ENCODE assay signal across 11 cellular contexts in the genomic region with DNA sequence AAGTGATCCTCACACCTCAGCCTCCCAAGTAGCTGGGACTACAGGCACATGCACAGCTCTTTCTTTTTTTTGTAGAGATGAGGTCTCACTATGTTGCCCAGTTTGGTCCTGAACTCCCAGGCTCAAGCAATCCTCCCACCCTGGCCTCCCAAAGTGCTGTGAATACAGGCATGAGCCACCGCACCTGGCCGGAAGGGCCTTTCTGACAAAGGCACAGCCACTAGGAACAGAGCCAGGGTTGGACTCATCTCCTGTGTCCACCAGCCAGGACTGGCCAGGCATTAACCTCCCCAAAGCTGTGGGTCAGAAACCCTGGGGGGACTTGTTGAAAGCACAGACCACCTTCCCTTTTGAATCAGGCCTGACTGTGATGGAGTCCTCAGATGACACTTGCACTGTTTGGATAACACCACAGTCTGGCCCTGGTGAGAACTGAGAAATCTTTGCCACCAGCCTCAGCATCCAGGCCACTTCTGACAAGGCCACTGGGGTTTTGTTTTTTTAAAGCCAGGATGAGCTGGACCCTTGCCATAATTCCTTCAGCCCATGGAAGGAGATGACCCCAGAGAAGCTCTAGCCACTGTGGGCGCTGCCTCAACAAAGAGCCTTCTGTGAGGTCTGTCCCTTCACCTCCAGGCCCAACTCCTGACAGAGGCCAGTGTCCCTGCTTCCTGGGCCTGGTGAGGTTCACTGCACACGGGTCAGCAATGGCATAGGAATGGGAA. TPM values are rescaled to one million over a fixed set of nuclear protein-coding genes. Genes with fewer than 3 reads are reported as not detected.
A peak's percentile ranks its signal among the peaks of the same experiment; 100 is the strongest.
DNase-seq lines count a peak whose midpoint lies in the region; ATAC-seq, FAIRE-seq and TF ChIP-seq lines count a peak whose summit lies in the region.
"Had no signal": no experiment of that assay in that cellular context is flagged by ENCODE, and none has a peak within 500 bp of the region (broad histone marks: within the 10 kb centered on the region; RNA-seq: fewer than 3 reads in every experiment).

No MANE protein-coding gene starts in this region.

- peaks cover 12% of the 10 kb centered on the region; the same call in 1 of the 2 replicates for H4K20me1 ChIP-seq in SU-DHL-6 (ENCODE audit: low read depth, low read length)

- H3K36me3 Mint-ChIP-seq in activated CD8-positive, alpha-beta memory T cell treated with anti-CD3 and anti-CD28 coated beads, Interleukin-2, amount 10 ng/mL, durations not matched to agents 7 days and 5 days = peaks cover 20% of the 10 kb centered on the region
- H3K36me3 Mint-ChIP-seq in stimulated activated effector memory CD8-positive, alpha-beta T cell treated with anti-CD3 and anti-CD28 coated beads, Interleukin-12 subunit alpha, Interleukin-12 subunit beta, amount 100 ng/mL, for 72 hours = peaks cover 49% of the 10 kb centered on the region
- peaks cover 4% of the 10 kb centered on the region for H3K36me3 Mint-ChIP-seq in glutamatergic neuron (ENCODE audit: unreplicated experiment)

- H3K27me3 ChIP-seq in SU-DHL-6 (ENCODE audit: low read length) = no peaks in the 10 kb centered on the region

- 0 out of 2 replicates have a peak overlapping the region, but pooled peaks have one; percentile 5 for H3K27ac ChIP-seq in SU-DHL-6 (ENCODE audit: low read depth, low read length)

- H3F3A ChIP-seq in SU-DHL-6 (ENCODE audit: insufficient read depth) = 0 out of 2 replicates have a peak, but pooled peaks cover 3% of the 10 kb centered on the region

- H3K4me3 ChIP-seq in SU-DHL-6 (ENCODE audit: insufficient read depth, low read length, poor library complexity, severe bottlenecking) (no peak overlapping the region), fibroblast of mammary gland (ENCODE audit: control insufficient read depth, low read depth, low read length) (no peak overlapping the region)

- no peaks in the 10 kb centered on the region for H3K9me2 ChIP-seq in SU-DHL-6 (replicated peaks; ENCODE audit: insufficient read depth, low read length)

- no peak for FAIRE-seq in urothelium cell line (lab: Jason Lieb, UNC)

- H3K9me3 ChIP-seq in SU-DHL-6 (ENCODE audit: insufficient read depth, low read length) = no peaks in the 10 kb centered on the region

- peak overlapping the region; percentile 11 for H3K4me2 ChIP-seq in SU-DHL-6 (ENCODE audit: low read depth, low read length, poor library complexity, severe bottlenecking)

- peaks cover 60% of the 10 kb centered on the region for H3K4me1 Mint-ChIP-seq in activated CD8-positive, alpha-beta memory T cell treated with anti-CD3 and anti-CD28 coated beads, Interleukin-2, amount 10 ng/mL, durations not matched to agents 7 days and 5 days
- H3K4me1 Mint-ChIP-seq in stimulated activated effector memory CD8-positive, alpha-beta T cell treated with anti-CD3 and anti-CD28 coated beads, Interleukin-12 subunit alpha, Interleukin-12 subunit beta, amount 100 ng/mL, for 72 hours = peaks cover 45% of the 10 kb centered on the region
- H3K4me1 Mint-ChIP-seq in glutamatergic neuron (ENCODE audit: low read depth, unreplicated experiment) = peaks cover 13% of the 10 kb centered on the region

- H3K9me3 Mint-ChIP-seq in activated CD8-positive, alpha-beta memory T cell treated with anti-CD3 and anti-CD28 coated beads, Interleukin-2, amount 10 ng/mL, durations not matched to agents 7 days and 5 days (ENCODE audit: low read depth) = no peaks in the 10 kb centered on the region
- H3K9me3 Mint-ChIP-seq in stimulated activated effector memory CD8-positive, alpha-beta T cell treated with anti-CD3 and anti-CD28 coated beads, Interleukin-12 subunit alpha, Interleukin-12 subunit beta, amount 100 ng/mL, for 72 hours = no peaks in the 10 kb centered on the region
- peaks cover 9% of the 10 kb centered on the region for H3K9me3 Mint-ChIP-seq in glutamatergic neuron (ENCODE audit: unreplicated experiment)

- no peak for TF ChIP-seq CTCF in SU-DHL-6 (IDR thresholded peaks at IDR 0.05; ENCODE audit: insufficient read depth, low read length, poor library complexity, severe bottlenecking)
- TF ChIP-seq CTCF in fibroblast of mammary gland (conservative IDR thresholded peaks at IDR 0.05; ENCODE audit: control insufficient read depth, insufficient read depth, low read depth, low read length) = no peak
- no peak for TF ChIP-seq CTCF in glutamatergic neuron (IDR thresholded peaks at IDR 0.05; ENCODE audit: partially characterized antibody, unreplicated experiment)

- H3K79me2 ChIP-seq in SU-DHL-6 (ENCODE audit: insufficient read depth, low read length) = peaks cover 96% of the 10 kb centered on the region

- H3K9ac ChIP-seq in SU-DHL-6 (ENCODE audit: low read length) = no peak overlapping the region

- no peak for DNase-seq in activated CD8-positive, alpha-beta memory T cell treated with anti-CD3 and anti-CD28 coated beads, Interleukin-2, amount 10 ng/mL, durations not matched to agents 7 days and 5 days
- no peak for DNase-seq in activated CD8-positive, alpha-beta memory T cell treated with anti-CD3 and anti-CD28 coated beads for 24 hours
- DNase-seq in fibroblast of mammary gland (ENCODE audit: low read depth) (peak; percentile 29), urothelium cell line (ENCODE audit: low spot score) (no peak), OCI-M2 (lab: John Stamatoyannopoulos, UW; ENCODE audit: unreplicated experiment) (no peak), glutamatergic neuron (no peak)
- DNase-seq in stimulated activated effector memory CD8-positive, alpha-beta T cell treated with anti-CD3 and anti-CD28 coated beads, Interleukin-12 subunit alpha, Interleukin-12 subunit beta, amount 100 ng/mL, for 72 hours (ENCODE audit: low spot score in 2 of 2) = no peak
- DNase-seq: effector CD4-positive, alpha-beta T cell; NCI-H146; SHP77 treated with DMSO at 0.1 percent for 48 hours had no signal

- H3K27me3 Mint-ChIP-seq in activated CD8-positive, alpha-beta memory T cell treated with anti-CD3 and anti-CD28 coated beads, Interleukin-2, amount 10 ng/mL, durations not matched to agents 7 days and 5 days = no peaks in the 10 kb centered on the region
- H3K27me3 Mint-ChIP-seq in glutamatergic neuron (ENCODE audit: unreplicated experiment) = peaks cover 4% of the 10 kb centered on the region

- H3K27ac Mint-ChIP-seq in activated CD8-positive, alpha-beta memory T cell treated with anti-CD3 and anti-CD28 coated beads, Interleukin-2, amount 10 ng/mL, durations not matched to agents 7 days and 5 days = peak overlapping the region; percentile 43
- peak overlapping the region; percentile 54 for H3K27ac Mint-ChIP-seq in stimulated activated effector memory CD8-positive, alpha-beta T cell treated with anti-CD3 and anti-CD28 coated beads, Interleukin-12 subunit alpha, Interleukin-12 subunit beta, amount 100 ng/mL, for 72 hours
- H3K27ac Mint-ChIP-seq in glutamatergic neuron (ENCODE audit: unreplicated experiment) = no peak overlapping the region

- no peak overlapping the region for H2AFZ ChIP-seq in SU-DHL-6 (ENCODE audit: low read depth, low read length, severe bottlenecking)

- no peak for ATAC-seq in activated CD8-positive, alpha-beta memory T cell treated with anti-CD3 and anti-CD28 coated beads, Interleukin-2, amount 10 ng/mL, durations not matched to agents 7 days and 5 days
- ATAC-seq in stimulated activated effector memory CD8-positive, alpha-beta T cell treated with anti-CD3 and anti-CD28 coated beads, Interleukin-12 subunit alpha, Interleukin-12 subunit beta, amount 100 ng/mL, for 72 hours = no peak

- H3K36me3 ChIP-seq in SU-DHL-6 (ENCODE audit: low read length) = no peaks in the 10 kb centered on the region

- CTCF ChIA-PET in activated CD8-positive, alpha-beta memory T cell treated with anti-CD3 and anti-CD28 coated beads, Interleukin-2, amount 10 ng/mL, durations not matched to agents 7 days and 5 days (lab: Charles Lee) = interaction anchor here (1.2 to 3.0 kb wide), 3 partner anchors 9 to 55 kb away, joined by 3 to 10 read pairs (median 6); no protein-coding TSS in a partner anchor

- no peak overlapping the region for H3K4me3 Mint-ChIP-seq in activated CD8-positive, alpha-beta memory T cell treated with anti-CD3 and anti-CD28 coated beads, Interleukin-2, amount 10 ng/mL, durations not matched to agents 7 days and 5 days
- H3K4me3 Mint-ChIP-seq in stimulated activated effector memory CD8-positive, alpha-beta T cell treated with anti-CD3 and anti-CD28 coated beads, Interleukin-12 subunit alpha, Interleukin-12 subunit beta, amount 100 ng/mL, for 72 hours = no peak overlapping the region
- H3K4me3 Mint-ChIP-seq in glutamatergic neuron (ENCODE audit: unreplicated experiment) = no peak overlapping the region

RNA-seq across cellular contexts. Expression of gene TKT, which starts 4.8 kb away (rescaled TPM):
- 100 to 1,000 TPM; 226 to 231 TPM for total RNA-seq in activated CD8-positive, alpha-beta memory T cell treated with anti-CD3 and anti-CD28 coated beads, Interleukin-2, amount 10 ng/mL, durations not matched to agents 7 days and 5 days
- 265 TPM for total RNA-seq in glutamatergic neuron (ENCODE audit: unreplicated experiment)
